ENCODE assay signal across 1 cellular context in genomic region chr1:162632743-162633326, GRCh38.
TF ChIP-seq lines count a peak whose summit lies in the region.

No MANE protein-coding gene starts in this region.

TF ChIP-seq in IMR-90, 13 proteins besides CTCF, POLR2A, EP300 and RAD21 (continued from another document):
- TF ChIP-seq MAZ (IDR thresholded peaks at IDR 0.05; ENCODE audit: borderline replicate concordance, low read depth, low read length) (no peak), CEBPB (IDR thresholded peaks at IDR 0.05; ENCODE audit: low read depth, low read length) (no peak), CHD1 (IDR thresholded peaks at IDR 0.05; ENCODE audit: low read depth, low read length) (no peak), NFE2L2 (IDR thresholded peaks at IDR 0.05; ENCODE audit: low read depth, low read length) (no peak), ELK1 (IDR thresholded peaks at IDR 0.05; ENCODE audit: borderline replicate concordance, low read depth, low read length) (no peak), FOS (IDR thresholded peaks at IDR 0.05; ENCODE audit: low read depth, low read length) (no peak)
